ENCODE assay signal across 25 cellular contexts in genomic region chr1:210321131-210321530, GRCh38. TPM values are rescaled to one million over a fixed set of nuclear protein-coding genes. Genes with fewer than 3 reads are reported as not detected.
DNase-seq lines count a peak whose midpoint lies in the region; ATAC-seq, FAIRE-seq and TF ChIP-seq lines count a peak whose summit lies in the region.
"Had no signal": no experiment of that assay in that cellular context is flagged by ENCODE, and none has a peak within 500 bp of the region (broad histone marks: within the 10 kb centered on the region; RNA-seq: fewer than 3 reads in every experiment).

No MANE protein-coding gene starts in this region.

- intact Hi-C loops in left ventricle myocardium superior (cut with micrococcal nuclease) = no loop called here

- H3K4ac ChIP-seq in neuronal stem cell (ENCODE audit: low read length) = no peak overlapping the region

- no peak for ATAC-seq in GM23338
- no peak for ATAC-seq in left ventricle myocardium superior
- ATAC-seq: lower lobe of right lung; psoas muscle; stimulated activated memory B cell treated with anti-CD40 and anti-IgM and Interleukin-4, amounts not matched to agents 10 μg/mL and 1 μg/mL and 100 μg/mL, for 72 hours; T-cell had no signal

- peak overlapping the region; percentile 83 for H2AFZ ChIP-seq in GM23338
- H2AFZ ChIP-seq in neuronal stem cell (ENCODE audit: low read length) = peak overlapping the region; percentile 5
- H2AFZ ChIP-seq: GM23248 had no signal

- H3K9me2 ChIP-seq in GM23338 (ENCODE audit: insufficient read depth) = no peaks in the 10 kb centered on the region

- peaks cover 9% of the 10 kb centered on the region; the same call in 2 of the 3 replicates for H3K9me3 Mint-ChIP-seq in GM23338

- DNase-seq in GM23338 (ENCODE audit: low spot score) = no peak
- DNase-seq in NCI-H2227 (lab: John Stamatoyannopoulos, UW; ENCODE audit: unreplicated experiment) = peak; percentile 43
- DNase-seq in bronchial epithelial cell (ENCODE audit: low read depth) = peak; percentile 67
- DNase-seq in neuronal stem cell (ENCODE audit: low spot score) = no peak
- no peak for DNase-seq in urothelium cell line (ENCODE audit: low spot score)
- no peak for DNase-seq in left ventricle myocardium superior
- DNase-seq in HK-2 (ENCODE audit: unreplicated experiment) = no peak
- DNase-seq: activated CD8-positive, alpha-beta memory T cell treated with anti-CD3 and anti-CD28 coated beads for 24 hours; activated T-cell treated with anti-CD3 and anti-CD28 coated beads, Interleukin-2, amount 50 U/mL, for 24 hours; amniotic stem cell; COR-L47; EL; GM23248; hippocampal formation; lower lobe of right lung; NCI-H1092; NCI-H748 treated with DMSO at 0.1 percent for 48 hours; psoas muscle; SIG-M5; small intestine; T-cell had no signal

- H3K9me3 ChIP-seq in neuronal stem cell (replicated peaks in 1 of 2; ENCODE audit: control insufficient read depth in 2 of 2, insufficient read depth in 1 of 2, low read depth in 1 of 2, low read length in 2 of 2) = peaks cover 3 to 7% of the 10 kb centered on the region in 2 donors
- H3K9me3 ChIP-seq: lower lobe of right lung, neutrophil, psoas muscle, thoracic aorta had no signal

- no peak overlapping the region for H2BK12ac ChIP-seq in neuronal stem cell (ENCODE audit: low read length)

- no peaks in the 10 kb centered on the region for H4K20me1 ChIP-seq in GM23338 (replicated peaks; ENCODE audit: insufficient read depth)

- no peak overlapping the region for H3K4me3 ChIP-seq in GM23338
- H3K4me3 ChIP-seq in bronchial epithelial cell (ENCODE audit: low read depth, low read length) = no peak overlapping the region
- no peak overlapping the region for H3K4me3 ChIP-seq in neuronal stem cell (ENCODE audit: low read length in 2 of 2)
- H3K4me3 ChIP-seq: GM23248, lower lobe of right lung, psoas muscle, thoracic aorta had no signal

- H3K27ac ChIP-seq in GM23338 (ENCODE audit: low read depth) (no peak overlapping the region), neuronal stem cell (replicated peaks; ENCODE audit: low read length) (no peak overlapping the region)
- H3K27ac ChIP-seq: GM23248, lower lobe of right lung, neutrophil, psoas muscle, thoracic aorta had no signal

- H3K4me1 ChIP-seq in GM23338 (ENCODE audit: insufficient read depth) (no peaks in the 10 kb centered on the region; the same call in 1 of the 2 replicates), neuronal stem cell (ENCODE audit: control insufficient read depth in 2 of 2, insufficient read depth in 1 of 2, low read depth in 1 of 2, low read length in 2 of 2) (peaks cover 0 to 5% of the 10 kb centered on the region in 2 donors)
- H3K4me1 ChIP-seq: lower lobe of right lung, psoas muscle had no signal

- no peak overlapping the region for H3K18ac ChIP-seq in neuronal stem cell (ENCODE audit: low read length)

- H3K27me3 ChIP-seq in GM23338 (ENCODE audit: insufficient read depth) (peaks cover 8% of the 10 kb centered on the region; the same call in 1 of the 2 replicates), bronchial epithelial cell (ENCODE audit: control insufficient read depth, insufficient read depth, low read length) (no peaks in the 10 kb centered on the region), neuronal stem cell (ENCODE audit: control insufficient read depth in 3 of 3, insufficient read depth in 3 of 3, low read depth in 1 of 3, low read length in 3 of 3) (no peaks in the 10 kb centered on the region)

- H3K79me1 ChIP-seq in neuronal stem cell (ENCODE audit: low read depth, low read length) = no peaks in the 10 kb centered on the region

- no peak overlapping the region for H3K4me3 Mint-ChIP-seq in GM23338
- H3K4me3 Mint-ChIP-seq: activated T-cell treated with anti-CD3 and anti-CD28 coated beads, Interleukin-2, amount 50 U/mL, for 24 hours; dendritic cell treated with granulocyte-macrophage colony-stimulating factor and Interleukin-4, amounts not matched to agents 40 ng/mL and 50 ng/mL, for 4 days; stimulated activated memory B cell treated with anti-CD40 and anti-IgM and Interleukin-4, amounts not matched to agents 10 μg/mL and 1 μg/mL and 100 μg/mL, for 72 hours; T-cell had no signal

- H3K23ac ChIP-seq in neuronal stem cell (ENCODE audit: low read depth, low read length, poor library complexity) = no peak overlapping the region

- FAIRE-seq in bronchial epithelial cell (lab: Jason Lieb, UNC) = peak; percentile 64
- no peak for FAIRE-seq in urothelium cell line (lab: Jason Lieb, UNC)

- no CpG with 5 or more reads among the region's 3 CpGs for WGBS in neuronal stem cell (ENCODE audit: extremely low coverage in 2 of 2, insufficient read length in 2 of 2, insufficient replicate concordance in 1 of 2), 2 donors

- H3K9ac ChIP-seq in neuronal stem cell (ENCODE audit: low read depth, low read length, poor library complexity) = no peak overlapping the region
- H3K9ac ChIP-seq: GM23248 had no signal

- no peaks in the 10 kb centered on the region for H3K27me3 Mint-ChIP-seq in GM23338 (ENCODE audit: insufficient read depth, low read depth, poor library complexity)

- H2BK15ac ChIP-seq in neuronal stem cell (ENCODE audit: low read length) = no peak overlapping the region

- H4K91ac ChIP-seq in neuronal stem cell (ENCODE audit: low read depth, low read length, poor library complexity) = no peak overlapping the region

- H3K14ac ChIP-seq in neuronal stem cell (ENCODE audit: low read length) = no peak overlapping the region

- H2BK120ac ChIP-seq in neuronal stem cell (ENCODE audit: low read depth, low read length) = no peak overlapping the region

- no peak overlapping the region for H2BK5ac ChIP-seq in neuronal stem cell (ENCODE audit: low read length)

- H2AK5ac ChIP-seq in neuronal stem cell (ENCODE audit: low read depth, low read length) = no peak overlapping the region

- TF ChIP-seq CTCF in GM23338 (conservative IDR thresholded peaks at IDR 0.05; ENCODE audit: low read depth in 2 of 2) (no peak), bronchial epithelial cell (IDR thresholded peaks at IDR 0.05; ENCODE audit: insufficient read depth, low read length, severe bottlenecking) (no peak)

- no peaks in the 10 kb centered on the region for H3K36me3 ChIP-seq in GM23338 (ENCODE audit: insufficient read depth)
- no peaks in the 10 kb centered on the region for H3K36me3 ChIP-seq in bronchial epithelial cell (ENCODE audit: control insufficient read depth, insufficient read depth, low read length)
- H3K36me3 ChIP-seq in neuronal stem cell (replicated peaks in 1 of 2; ENCODE audit: control insufficient read depth in 2 of 2, insufficient read depth in 2 of 2, low read length in 2 of 2) = no peaks in the 10 kb centered on the region
- H3K36me3 ChIP-seq: lower lobe of right lung, neutrophil, thoracic aorta had no signal

- H3K36me3 Mint-ChIP-seq in GM23338 (ENCODE audit: low read depth) = no peaks in the 10 kb centered on the region
- H3K36me3 Mint-ChIP-seq: T-cell had no signal

- H3K27ac Mint-ChIP-seq in GM23338 = no peak overlapping the region
- H3K27ac Mint-ChIP-seq: activated T-cell treated with anti-CD3 and anti-CD28 coated beads, Interleukin-2, amount 50 U/mL, for 24 hours; dendritic cell treated with granulocyte-macrophage colony-stimulating factor and Interleukin-4, amounts not matched to agents 40 ng/mL and 50 ng/mL, for 4 days; stimulated activated memory B cell treated with anti-CD40 and anti-IgM and Interleukin-4, amounts not matched to agents 10 μg/mL and 1 μg/mL and 100 μg/mL, for 72 hours; T-cell had no signal

- H3K79me2 ChIP-seq in GM23338 (replicated peaks; ENCODE audit: insufficient read depth) = no peaks in the 10 kb centered on the region

- H4K8ac ChIP-seq in neuronal stem cell (ENCODE audit: low read depth, low read length) = no peak overlapping the region

- peaks cover 4% of the 10 kb centered on the region; the same call in 1 of the 3 replicates for H3K4me1 Mint-ChIP-seq in GM23338
- H3K4me1 Mint-ChIP-seq: T-cell had no signal

- no peaks in the 10 kb centered on the region for H3F3A ChIP-seq in GM23338 (replicated peaks; ENCODE audit: low read depth)

- H3K4me2 ChIP-seq in GM23338 (no peak overlapping the region), neuronal stem cell (ENCODE audit: insufficient read depth, low read length, poor library complexity, severe bottlenecking) (no peak overlapping the region)

TF ChIP-seq in GM23338, 12 proteins besides CTCF, POLR2A, EP300 and RAD21 (continues in another document):
- TF ChIP-seq JUNB (IDR thresholded peaks at IDR 0.05; ENCODE audit: unreplicated experiment) (no peak), ZNF114 (CRISPR knock-in tag; IDR thresholded peaks at IDR 0.05) (no peak), CREB1 (CRISPR knock-in tag; IDR thresholded peaks at IDR 0.05; ENCODE audit: low read depth) (no peak), NANOG (IDR thresholded peaks at IDR 0.05; ENCODE audit: borderline replicate concordance) (no peak)

RNA-seq across cellular contexts. Expression of gene HHAT, which starts 7.6 kb away (rescaled TPM):
- 0.54 and 0.66 TPM in 2 replicates for total RNA-seq in GM23338 (2014; rRNA removed; shearing (Covaris generic))
- polyA plus RNA-seq in GM23338 (2016; fragmentation: Nextera tagmentation; extraction: Ambion mirVana) = 0.11 and 0.17 TPM in 2 replicates
- total RNA-seq in bronchial epithelial cell (2.9 and 4.0 TPM in 2 replicates), left ventricle myocardium superior (1.9 TPM)
- 6.4 TPM for polyA plus RNA-seq in neuronal stem cell (2013, experiment 1 of 2)
- polyA plus RNA-seq in neuronal stem cell (2013, experiment 2 of 2) = 7.0 TPM

Comparison
In these comparisons a context has a peak if more than half of its experiments do, and no peak if none do; other contexts are left out.
1. DNase-seq: peak in NCI-H2227 (single experiment) and bronchial epithelial cell (single experiment); none in GM23338 (single experiment), neuronal stem cell (single experiment), urothelium cell line (single experiment), left ventricle myocardium superior (single experiment) and HK-2 (single experiment).